23 cellular contexts compared by ENCODE assay signal in genomic region chr19:22421797-22422196, GRCh38. TPM values are rescaled to one million over a fixed set of nuclear protein-coding genes. Genes with fewer than 3 reads are reported as not detected.
A peak's percentile ranks its signal among the peaks of the same experiment; 100 is the strongest.
DNase-seq lines count a peak whose midpoint lies in the region; ATAC-seq and TF ChIP-seq lines count a peak whose summit lies in the region.
"Had no signal": no experiment of that assay in that cellular context is flagged by ENCODE, and none has a peak within 500 bp of the region (broad histone marks: within the 10 kb centered on the region; RNA-seq: fewer than 3 reads in every experiment).

No MANE protein-coding gene starts in this region.

- TF ChIP-seq CTCF in 22Rv1 (IDR thresholded peaks at IDR 0.05) = no peak

- 2% methylated on average over 20 of the region's 20 CpGs for WGBS in right cardiac atrium

- DNase-seq in RPMI8226 (peak; percentile 44), right cardiac atrium (no peak), sciatic nerve (ENCODE audit: low spot score) (no peak), T-helper 1 cell (no peak), mesenteric fat pad (ENCODE audit: low spot score) (no peak), HuH-7.5 (ENCODE audit: low spot score) (no peak)
- DNase-seq: activated CD4-positive, alpha-beta T cell treated with anti-CD3 and anti-CD28 coated beads for 48 hours; IMR-90; mammary epithelial cell; naive thymus-derived CD8-positive, alpha-beta T cell; NCI-H1436; NCI-H2171; NCI-H748 treated with DMSO at 0.1 percent for 48 hours; SHP77 treated with DMSO at 0.1 percent for 48 hours; small intestine; stimulated activated CD4-positive, alpha-beta T cell treated with anti-CD3 and anti-CD28 coated beads, Interleukin-4, amount 100 ng/mL, for 1 hour; stimulated activated naive CD8-positive, alpha-beta T cell treated with anti-CD3 and anti-CD28 coated beads, Interleukin-15, amount 100 ng/mL, for 72 hours; T-cell had no signal

- H3K4me3 ChIP-seq in right cardiac atrium (ENCODE audit: low read length) = peak overlapping the region; percentile 64

- no peaks in the 10 kb centered on the region for H3K27me3 ChIP-seq in right cardiac atrium (ENCODE audit: control insufficient read depth, insufficient read depth)

- intact Hi-C loops in right cardiac atrium (cut with DNase I) = no loop called here
- intact Hi-C loops in sciatic nerve (cut with DNase I) = no loop called here

- ATAC-seq in right cardiac atrium = peak in 1 of 2 donors; percentile 64
- ATAC-seq in sciatic nerve = peak; percentile 30
- no peak for ATAC-seq in GM18519 (IDR thresholded peaks at IDR 0.05; ENCODE audit: low FRiP score, unreplicated experiment)
- ATAC-seq: naive thymus-derived CD8-positive, alpha-beta T cell; stimulated activated naive CD8-positive, alpha-beta T cell treated with anti-CD3 and anti-CD28 coated beads, Interleukin-15, amount 100 ng/mL, for 72 hours; T-cell had no signal

- H3K27ac ChIP-seq in 22Rv1 (peak overlapping the region; percentile 77), right cardiac atrium (ENCODE audit: low read length) (no peak overlapping the region)

- H3K9me3 ChIP-seq in right cardiac atrium (ENCODE audit: control insufficient read depth, low read length) = peaks cover 4% of the 10 kb centered on the region

- no peaks in the 10 kb centered on the region for H3K4me1 ChIP-seq in right cardiac atrium (ENCODE audit: control insufficient read depth, insufficient read depth, low read length)

RNA-seq across cellular contexts. Expression of gene ZNF98, which starts 0.3 kb away (rescaled TPM):
- total RNA-seq in right cardiac atrium (1 to 10 TPM in 3 of 4 donors, not detected in 1; 1.2 to 2.3 (median 1.8) TPM), sciatic nerve (0.71 TPM), mesenteric fat pad (1.6 TPM)
- 0.70 TPM for polyA plus RNA-seq in right cardiac atrium
- total RNA-seq: activated T-helper 1 cell treated with anti-CD3 and anti-CD28 coated beads, Interleukin-12 subunit alpha, Interleukin-12 subunit beta, Interleukin-2, Interleukin-4 antibody, amounts not matched to agents 30 ng/mL and 10 ng/mL and 1 ng/mL, durations not matched to agents 14 hours and 24 hours and 36 hours; IMR-90; mammary epithelial cell; naive thymus-derived CD8-positive, alpha-beta T cell; OCI-LY7; T-cell had no signal
- polyA plus RNA-seq: AG04450; IMR-90; mammary epithelial cell; naive thymus-derived CD8-positive, alpha-beta T cell had no signal
